ENCODE assay signal across 23 cellular contexts in genomic region chr1:57162607-57163235, GRCh38.
DNase-seq lines count a peak whose midpoint lies in the region; ATAC-seq, FAIRE-seq and TF ChIP-seq lines count a peak whose summit lies in the region.
"Had no signal": no experiment of that assay in that cellular context is flagged by ENCODE, and none has a peak within 500 bp of the region (broad histone marks: within the 10 kb centered on the region; RNA-seq: fewer than 3 reads in every experiment).

No MANE protein-coding gene starts in this region.

- H3K36me3 ChIP-seq in neuronal stem cell (replicated peaks in 1 of 2; ENCODE audit: control insufficient read depth in 2 of 2, insufficient read depth in 2 of 2, low read length in 2 of 2) (no peaks in the 10 kb centered on the region), uterus (no peaks in the 10 kb centered on the region)
- H3K36me3 ChIP-seq: spleen had no signal

- no peak overlapping the region for H3K4ac ChIP-seq in neuronal stem cell (ENCODE audit: low read length)

- H2AK5ac ChIP-seq in neuronal stem cell (ENCODE audit: low read depth, low read length): no peak overlapping the region

- WGBS in neuronal stem cell (ENCODE audit: extremely low coverage in 2 of 2, insufficient read length in 2 of 2, insufficient replicate concordance in 1 of 2), 2 donors: no CpG with 5 or more reads among the region's 4 CpGs

- peak; percentile 14 for DNase-seq in AG20443 (ENCODE audit: low spot score)
- peak; percentile 51 for DNase-seq in Right ventricle myocardium superior
- DNase-seq in neuronal stem cell (ENCODE audit: low spot score): no peak
- no peak for DNase-seq in WTC11 (ENCODE audit: low spot score)
- no peak for DNase-seq in frontal cortex (ENCODE audit: low spot score in 2 of 2)
- DNase-seq in OCI-M2 (lab: John Stamatoyannopoulos, UW; ENCODE audit: unreplicated experiment): no peak
- DNase-seq in uterus: no peak
- DNase-seq: activated CD4-positive, alpha-beta T cell treated with anti-CD3 and anti-CD28 coated beads, Interleukin-2, amount 50 U/mL, for 1 hour; activated CD8-positive, alpha-beta memory T cell treated with anti-CD3 and anti-CD28 coated beads, Interleukin-2, amount 50 U/mL, for 4 hours; activated effector memory CD4-positive, alpha-beta T cell treated with anti-CD3 and anti-CD28 coated beads, Interleukin-2, amount 50 U/mL, for 16 hours; CD4-positive, CD25-positive, alpha-beta regulatory T cell; HCEC 1CT; islet precursor cell; mesenchymal stem cell; NCI-H187; spleen; T-cell had no signal

- H3K14ac ChIP-seq in neuronal stem cell (ENCODE audit: low read length): no peak overlapping the region

- no peak overlapping the region for H3K27ac ChIP-seq in neuronal stem cell (replicated peaks; ENCODE audit: low read length)
- no peak overlapping the region for H3K27ac ChIP-seq in uterus
- H3K27ac ChIP-seq: RWPE1, spleen had no signal

- no peak overlapping the region for H4K8ac ChIP-seq in neuronal stem cell (ENCODE audit: low read depth, low read length)

- no peaks in the 10 kb centered on the region for H3K9me3 ChIP-seq in neuronal stem cell (replicated peaks in 1 of 2; ENCODE audit: control insufficient read depth in 2 of 2, insufficient read depth in 1 of 2, low read depth in 1 of 2, low read length in 2 of 2)
- no peaks in the 10 kb centered on the region for H3K9me3 ChIP-seq in uterus
- H3K9me3 ChIP-seq: spleen had no signal

- intact Hi-C loops in Right ventricle myocardium superior (cut with DNase I): no loop called here
- intact Hi-C loops in uterus (cut with DNase I; ENCODE audit: low total_unique reads): no loop called here

- H2BK12ac ChIP-seq in neuronal stem cell (ENCODE audit: low read length): no peak overlapping the region

- no peaks in the 10 kb centered on the region for H3K36me3 Mint-ChIP-seq in activated T-helper 17 cell treated with anti-CD3 and anti-CD28 coated beads, Interleukin-2, amount 50 U/mL, for 72 hours (ENCODE audit: low read depth)
- H3K36me3 Mint-ChIP-seq in WTC11: no peaks in the 10 kb centered on the region
- H3K36me3 Mint-ChIP-seq: CD4-positive, CD25-positive, alpha-beta regulatory T cell; IgD-negative memory B cell; T-cell had no signal

- H3K4me2 ChIP-seq in neuronal stem cell (ENCODE audit: insufficient read depth, low read length, poor library complexity, severe bottlenecking): no peak overlapping the region

- H2AFZ ChIP-seq in neuronal stem cell (ENCODE audit: low read length): no peak overlapping the region

- no peak for ATAC-seq in activated T-helper 17 cell treated with anti-CD3 and anti-CD28 coated beads, Interleukin-2, amount 50 U/mL, for 72 hours (replicated peaks)
- ATAC-seq in Right ventricle myocardium superior (ENCODE audit: poor library complexity) (peak; percentile 65), WTC11 (no peak)
- ATAC-seq: T-cell had no signal

- no peaks in the 10 kb centered on the region for H3K27me3 Mint-ChIP-seq in activated T-helper 17 cell treated with anti-CD3 and anti-CD28 coated beads, Interleukin-2, amount 50 U/mL, for 72 hours
- no peaks in the 10 kb centered on the region; the same call in 1 of the 2 replicates for H3K27me3 Mint-ChIP-seq in WTC11 (ENCODE audit: low read depth)
- H3K27me3 Mint-ChIP-seq: CD4-positive, CD25-positive, alpha-beta regulatory T cell had no signal

- H2BK120ac ChIP-seq in neuronal stem cell (ENCODE audit: low read depth, low read length): no peak overlapping the region

- no peak overlapping the region for H3K9ac ChIP-seq in neuronal stem cell (ENCODE audit: low read depth, low read length, poor library complexity)

- TF ChIP-seq CTCF in WTC11 (IDR thresholded peaks at IDR 0.05) (no peak), uterus (IDR thresholded peaks at IDR 0.05) (no peak)

- H3K79me1 ChIP-seq in neuronal stem cell (ENCODE audit: low read depth, low read length): no peaks in the 10 kb centered on the region

- CTCF ChIA-PET in WTC11 (lab: Charles Lee): no interaction called here

- FAIRE-seq in frontal cortex (lab: Jason Lieb, UNC): no peak
- FAIRE-seq: GM12891, urothelium cell line had no signal

- H3K23ac ChIP-seq in neuronal stem cell (ENCODE audit: low read depth, low read length, poor library complexity): no peak overlapping the region

- H3K9me3 Mint-ChIP-seq in activated T-helper 17 cell treated with anti-CD3 and anti-CD28 coated beads, Interleukin-2, amount 50 U/mL, for 72 hours: no peaks in the 10 kb centered on the region
- H3K9me3 Mint-ChIP-seq in WTC11: no peaks in the 10 kb centered on the region

- H4K91ac ChIP-seq in neuronal stem cell (ENCODE audit: low read depth, low read length, poor library complexity): no peak overlapping the region

- peaks cover 11 to 12% of the 10 kb centered on the region in 2 donors for H3K4me1 ChIP-seq in neuronal stem cell (ENCODE audit: control insufficient read depth in 2 of 2, insufficient read depth in 1 of 2, low read depth in 1 of 2, low read length in 2 of 2)
- H3K4me1 ChIP-seq in uterus: no peaks in the 10 kb centered on the region
- H3K4me1 ChIP-seq: spleen had no signal

- H3K4me3 Mint-ChIP-seq in activated T-helper 17 cell treated with anti-CD3 and anti-CD28 coated beads, Interleukin-2, amount 50 U/mL, for 72 hours: no peak overlapping the region
- no peak overlapping the region for H3K4me3 Mint-ChIP-seq in WTC11
- H3K4me3 Mint-ChIP-seq: CD4-positive, CD25-positive, alpha-beta regulatory T cell; IgD-negative memory B cell; nephron; T-cell had no signal

- peak overlapping the region; percentile 10 for H3K27ac Mint-ChIP-seq in activated T-helper 17 cell treated with anti-CD3 and anti-CD28 coated beads, Interleukin-2, amount 50 U/mL, for 72 hours
- H3K27ac Mint-ChIP-seq in WTC11: no peak overlapping the region
- H3K27ac Mint-ChIP-seq: nephron, T-cell had no signal

- no peaks in the 10 kb centered on the region for H3K27me3 ChIP-seq in neuronal stem cell (ENCODE audit: control insufficient read depth in 3 of 3, insufficient read depth in 3 of 3, low read depth in 1 of 3, low read length in 3 of 3)
- H3K27me3 ChIP-seq in uterus: peaks cover 0 to 3% of the 10 kb centered on the region in 2 donors
- H3K27me3 ChIP-seq: spleen had no signal

- H3K4me1 Mint-ChIP-seq in activated T-helper 17 cell treated with anti-CD3 and anti-CD28 coated beads, Interleukin-2, amount 50 U/mL, for 72 hours: peaks cover 12% of the 10 kb centered on the region
- H3K4me1 Mint-ChIP-seq in WTC11: peaks cover 70% of the 10 kb centered on the region
- H3K4me1 Mint-ChIP-seq: nephron had no signal

- peak overlapping the region; percentile 55 for H3K18ac ChIP-seq in neuronal stem cell (ENCODE audit: low read length)

- no peak overlapping the region for H2BK5ac ChIP-seq in neuronal stem cell (ENCODE audit: low read length)

- H2BK15ac ChIP-seq in neuronal stem cell (ENCODE audit: low read length): no peak overlapping the region

- no peak for TF ChIP-seq POLR2A in uterus (IDR thresholded peaks at IDR 0.05)

- H3K4me3 ChIP-seq in neuronal stem cell (ENCODE audit: low read length in 2 of 2) (no peak overlapping the region), uterus (no peak overlapping the region)
- H3K4me3 ChIP-seq: spleen had no signal

- POLR2A ChIA-PET in WTC11 (lab: Charles Lee): no interaction called here

TF ChIP-seq in WTC11, 78 proteins besides CTCF, POLR2A, EP300 and RAD21 (continues in another document):
- TF ChIP-seq ATF1 (CRISPR knock-in tag; IDR thresholded peaks at IDR 0.05) (no peak), GRHL2 (CRISPR knock-in tag; IDR thresholded peaks at IDR 0.05; ENCODE audit: insufficient replicate concordance, severe bottlenecking) (no peak), FOXJ3 (CRISPR knock-in tag; IDR thresholded peaks at IDR 0.05; ENCODE audit: borderline replicate concordance) (no peak), OVOL2 (CRISPR knock-in tag; IDR thresholded peaks at IDR 0.05; ENCODE audit: borderline replicate concordance) (no peak), SMAD4 (CRISPR knock-in tag; IDR thresholded peaks at IDR 0.05) (no peak), TEAD4 (CRISPR knock-in tag; IDR thresholded peaks at IDR 0.05) (no peak), TP53 (CRISPR knock-in tag; IDR thresholded peaks at IDR 0.05) (no peak), NR1H2 (CRISPR knock-in tag; IDR thresholded peaks at IDR 0.05) (no peak), FOXP4 (CRISPR knock-in tag; IDR thresholded peaks at IDR 0.05) (no peak)
- TF ChIP-seq, protein P1, sequence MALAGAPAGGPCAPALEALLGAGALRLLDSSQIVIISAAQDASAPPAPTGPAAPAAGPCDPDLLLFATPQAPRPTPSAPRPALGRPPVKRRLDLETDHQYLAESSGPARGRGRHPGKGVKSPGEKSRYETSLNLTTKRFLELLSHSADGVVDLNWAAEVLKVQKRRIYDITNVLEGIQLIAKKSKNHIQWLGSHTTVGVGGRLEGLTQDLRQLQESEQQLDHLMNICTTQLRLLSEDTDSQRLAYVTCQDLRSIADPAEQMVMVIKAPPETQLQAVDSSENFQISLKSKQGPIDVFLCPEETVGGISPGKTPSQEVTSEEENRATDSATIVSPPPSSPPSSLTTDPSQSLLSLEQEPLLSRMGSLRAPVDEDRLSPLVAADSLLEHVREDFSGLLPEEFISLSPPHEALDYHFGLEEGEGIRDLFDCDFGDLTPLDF (CRISPR knock-in tag; IDR thresholded peaks at IDR 0.05): no peak
- TF ChIP-seq, protein P2, sequence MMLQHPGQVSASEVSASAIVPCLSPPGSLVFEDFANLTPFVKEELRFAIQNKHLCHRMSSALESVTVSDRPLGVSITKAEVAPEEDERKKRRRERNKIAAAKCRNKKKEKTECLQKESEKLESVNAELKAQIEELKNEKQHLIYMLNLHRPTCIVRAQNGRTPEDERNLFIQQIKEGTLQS (CRISPR knock-in tag; conservative IDR thresholded peaks at IDR 0.05): no peak

Comparison
In these comparisons a context has a peak if more than half of its experiments do, and no peak if none do; other contexts are left out.
1. DNase-seq: peak in AG20443 (single experiment) and Right ventricle myocardium superior (single experiment); none in neuronal stem cell (single experiment), WTC11 (single experiment), frontal cortex (0 of 2), OCI-M2 (single experiment) and uterus (0 of 2).